Comparison of ENCODE assay signal across 22 cellular contexts in the genomic region with DNA sequence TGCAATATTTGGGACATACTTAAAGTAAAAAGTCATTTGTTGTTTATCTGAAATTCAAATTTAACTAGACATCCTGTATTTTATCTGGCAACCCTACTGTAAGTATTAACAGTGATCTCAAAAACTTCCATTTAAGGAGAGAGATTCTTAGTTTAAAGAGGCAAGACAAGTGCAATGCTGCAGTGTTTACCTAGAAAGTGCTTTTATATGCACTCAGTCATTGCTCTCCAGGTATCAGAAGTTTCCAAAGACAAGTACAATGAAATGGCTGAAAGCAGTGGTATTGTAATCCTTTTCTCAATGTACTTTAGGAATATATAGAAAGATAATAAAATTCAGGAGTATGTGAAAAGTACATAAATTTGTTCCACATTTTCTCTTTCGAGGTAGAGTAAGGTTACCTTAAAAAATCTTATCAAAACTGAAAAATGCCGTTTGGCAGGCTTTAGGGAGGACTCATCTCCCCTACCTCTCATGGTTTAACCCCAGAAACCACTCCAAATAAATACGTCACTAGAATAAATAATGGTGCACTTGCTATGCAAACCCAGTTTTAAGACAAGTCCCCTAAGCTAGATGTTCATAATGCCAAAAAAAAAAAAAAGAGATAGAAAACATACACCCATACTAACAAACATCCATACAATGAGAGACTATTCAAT.
"Had no signal": no experiment of that assay in that cellular context is flagged by ENCODE, and none has a peak within 500 bp of the region (broad histone marks: within the 10 kb centered on the region; RNA-seq: fewer than 3 reads in every experiment).

No MANE protein-coding gene starts in this region.

- H3K27me3 ChIP-seq: brain microvascular endothelial cell, stomach, suprapubic skin had no signal

- DNase-seq: activated CD4-positive, alpha-beta T cell treated with anti-CD3 and anti-CD28 coated beads, Interleukin-2, amount 50 U/mL, for 1 hour; activated CD4-positive, CD25-positive, alpha-beta regulatory T cell treated with anti-CD3 and anti-CD28 coated beads, Interleukin-2, amount 50 U/mL, for 72 hours; activated CD8-positive, alpha-beta T cell treated with anti-CD3 and anti-CD28 coated beads, Interleukin-2, amount 10 ng/mL, durations not matched to agents 7 days and 5 days; activated gamma-delta T cell treated with Interleukin-2 at 50 U/mL for 16 hours; anterior cingulate cortex; brain microvascular endothelial cell; caudate nucleus; dermis blood vessel endothelial cell; effector CD8-positive, alpha-beta T cell; erythroblast; foreskin fibroblast; kidney; naive thymus-derived CD4-positive, alpha-beta T cell; occipital lobe; stimulated activated CD4-positive, alpha-beta T cell treated with anti-CD3 and anti-CD28 coated beads, Interleukin-15, amount 100 ng/mL, for 24 hours; stomach; trophoblast cell had no signal

- ATAC-seq: activated CD8-positive, alpha-beta T cell treated with anti-CD3 and anti-CD28 coated beads, Interleukin-2, amount 10 ng/mL, durations not matched to agents 7 days and 5 days; naive thymus-derived CD4-positive, alpha-beta T cell; sciatic nerve; stimulated activated memory B cell treated with anti-CD40 and anti-IgM and Interleukin-4, amounts not matched to agents 10 μg/mL and 1 μg/mL and 100 μg/mL, for 72 hours had no signal

- H3K4me1 ChIP-seq: suprapubic skin had no signal

- FAIRE-seq: kidney had no signal

- H3K9me3 ChIP-seq: stomach, suprapubic skin had no signal

- H3K27ac ChIP-seq: brain microvascular endothelial cell, stomach, suprapubic skin had no signal

- H3K4me3 ChIP-seq: lung, smooth muscle cell, stomach, suprapubic skin had no signal

- H3K36me3 ChIP-seq: brain microvascular endothelial cell had no signal
